Comparison of ENCODE assay signal across 8 cellular contexts in genomic region chr9:71285191-71285656, GRCh38.
A peak's percentile ranks its signal among the peaks of the same experiment; 100 is the strongest.
DNase-seq lines count a peak whose midpoint lies in the region; ATAC-seq, FAIRE-seq and TF ChIP-seq lines count a peak whose summit lies in the region.

No MANE protein-coding gene starts in this region.

- H2AK5ac ChIP-seq in IMR-90 (ENCODE audit: low read depth, low read length) = no peak overlapping the region

- H2BK15ac ChIP-seq in IMR-90 (ENCODE audit: low read depth, low read length) = no peak overlapping the region

- H2BK20ac ChIP-seq in IMR-90 (ENCODE audit: low read depth, low read length) = no peak overlapping the region

- H4K8ac ChIP-seq in IMR-90 (ENCODE audit: low read depth in 2 of 2, low read length in 2 of 2) = no peak overlapping the region

- H3K27ac ChIP-seq in IMR-90 (ENCODE audit: insufficient read depth, low read length) = no peak overlapping the region
- no peak overlapping the region for H3K27ac ChIP-seq in GM12878 (ENCODE audit: control insufficient read depth, insufficient read depth)
- H3K27ac ChIP-seq in small intestine (ENCODE audit: low read depth in 1 of 2, low read length in 1 of 2) = no peak overlapping the region

- no peak overlapping the region for H3K4me3 ChIP-seq in IMR-90 (ENCODE audit: insufficient read depth, low read depth, low read length)
- H3K4me3 ChIP-seq in GM12878 = no peak overlapping the region
- no peak overlapping the region for H3K4me3 ChIP-seq in small intestine (ENCODE audit: low read depth in 1 of 2, low read length in 2 of 2)

- in situ Hi-C loops in IMR-90 (cut with MboI; ENCODE audit: low sequenced_read_pairs) (loop anchor here (25.0 kb wide), 2 partner anchors 102 to 527 kb away; no protein-coding TSS in a partner anchor), GM12878 (cut with MboI) (loop anchor here (10.0 to 25.0 kb wide), 2 partner anchors 480 to 727 kb away; partner anchors contain the start of gene CEMIP2)

- 39% methylated on average over 6 of the region's 8 CpGs; no CpG with 5 or more reads in 1 of the 2 experiments for WGBS in IMR-90 (ENCODE audit: extremely low coverage in 2 of 2, insufficient read length in 1 of 2), 2 experiments
- WGBS in GM12878 (ENCODE audit: insufficient coverage, insufficient replicate concordance, low lambda C conversion rate, missing lambda C conversion rate) = 48% methylated on average over 8 of the region's 8 CpGs
- 37 to 43% (median 43%) methylated on average over 8 of the region's 8 CpGs for whole genome bisulfite sequencing in small intestine, 3 donors

- no peak overlapping the region for H4K5ac ChIP-seq in IMR-90 (ENCODE audit: low read depth, low read length)

- BruUV-seq in IMR-90 (replicated peaks; lab: Mats Ljungman, UMichigan) (no TSS peak), GM12878 (replicated peaks; lab: Mats Ljungman, UMichigan) (no TSS peak)

- DNase-seq in SKM-1 treated with dmso at 0.1 percent for 144 hours (lab: John Stamatoyannopoulos, UW; ENCODE audit: unreplicated experiment) (peak; percentile 13), SKM-1 (lab: John Stamatoyannopoulos, UW; ENCODE audit: unreplicated experiment) (no peak), IMR-90 (peak; percentile 54), OCI-M2 (lab: John Stamatoyannopoulos, UW; ENCODE audit: unreplicated experiment) (peak; percentile 1), GM12878 (ENCODE audit: low read depth, low spot score) (no peak), iPS DF 19.7 (ENCODE audit: low read depth, low spot score) (peak; percentile 54), small intestine (peak; percentile 72)

- H3K9me3 ChIP-seq in IMR-90 (ENCODE audit: control insufficient read depth, insufficient read depth, low read length) = no peaks in the 10 kb centered on the region
- no peaks in the 10 kb centered on the region for H3K9me3 ChIP-seq in GM12878 (replicated peaks; ENCODE audit: control insufficient read depth, insufficient read depth, low read length)
- H3K9me3 ChIP-seq in small intestine (ENCODE audit: control insufficient read depth, low read depth) = no peaks in the 10 kb centered on the region

- no peak overlapping the region for H3K14ac ChIP-seq in IMR-90 (replicated peaks; ENCODE audit: low read depth, low read length)

- no peak overlapping the region for H2BK120ac ChIP-seq in IMR-90 (ENCODE audit: low read depth, low read length)

- TF ChIP-seq CTCF in IMR-90 (conservative IDR thresholded peaks at IDR 0.05; ENCODE audit: low read depth, low read length) (peak; percentile 82), GM12878 (IDR thresholded peaks at IDR 0.05 in 2 of 3, conservative IDR thresholded peaks at IDR 0.05 in 1 of 3; ENCODE audit: control insufficient read depth in 2 of 3, extremely low read depth in 1 of 3, insufficient read depth in 1 of 3, low read depth in 3 of 3, low read length in 3 of 3) (peak; percentile 84 to 93 (median 90))

- H3K56ac ChIP-seq in IMR-90 (ENCODE audit: extremely low read depth, insufficient read depth, low read length) = no peak overlapping the region

- H3K18ac ChIP-seq in IMR-90 (ENCODE audit: low read depth, low read length) = no peak overlapping the region

- TF ChIP-seq POLR2A in IMR-90 (IDR thresholded peaks at IDR 0.05; ENCODE audit: low read depth, low read length) (no peak), GM12878 (IDR thresholded peaks at IDR 0.05; ENCODE audit: low read depth, low read length) (no peak)

- intact Hi-C loops in IMR-90 (cut with micrococcal nuclease) = loop anchor here (5.0 kb wide), 2 partner anchors 522 to 742 kb away; no protein-coding TSS in a partner anchor
- intact Hi-C loops in GM12878 (cut with micrococcal nuclease; ENCODE audit: unreplicated experiment) = loop anchor here (1.0 to 10.0 kb wide), 4 partner anchors 190 to 532 kb away; partner anchors contain the start of gene CEMIP2

- no peak for TF ChIP-seq EP300 in GM12878 (IDR thresholded peaks at IDR 0.05; ENCODE audit: borderline replicate concordance in 1 of 2, control insufficient read depth in 1 of 2, low read depth in 2 of 2, low read length in 2 of 2)

- RAD21 ChIA-PET in GM12878 (lab: Charles Lee; ENCODE audit: unreplicated experiment) = interaction anchor here (0.7 to 1.3 kb wide), 2 partner anchors 432 to 739 kb away, joined by 3 to 5 read pairs; no protein-coding TSS in a partner anchor

- FAIRE-seq in GM12878 (lab: Jason Lieb, UNC) (peak; percentile 44), small intestine (lab: Jason Lieb, UNC) (peak; percentile 41)

- ATAC-seq in GM21786 (IDR thresholded peaks at IDR 0.05; ENCODE audit: unreplicated experiment) = peak; percentile 86
- peak; percentile 91 for ATAC-seq in IMR-90 (ENCODE audit: low read depth)
- peak; percentile 94 for ATAC-seq in GM12878

- H3K4me1 ChIP-seq in IMR-90 (ENCODE audit: control insufficient read depth, insufficient read depth, low read length) = no peaks in the 10 kb centered on the region
- no peaks in the 10 kb centered on the region for H3K4me1 ChIP-seq in GM12878 (ENCODE audit: control insufficient read depth, insufficient read depth, low read length)
- H3K4me1 ChIP-seq in small intestine (ENCODE audit: control insufficient read depth in 2 of 2, insufficient read depth in 1 of 2, low read depth in 1 of 2, low read length in 1 of 2) = no peaks in the 10 kb centered on the region

- no peaks in the 10 kb centered on the region for H3K79me1 ChIP-seq in IMR-90 (ENCODE audit: low read depth in 1 of 2, low read length in 2 of 2)

- no peak overlapping the region for H2BK5ac ChIP-seq in IMR-90 (ENCODE audit: low read depth, low read length, poor library complexity, severe bottlenecking)

- H4K91ac ChIP-seq in IMR-90 (ENCODE audit: insufficient read depth, low read depth, low read length) = no peak overlapping the region

- CTCF ChIA-PET in IMR-90 (lab: Yijun Ruan, JAX) (interaction anchor here (0.5 to 1.7 kb wide), 14 partner anchors 9 to 1575 kb away, joined by 3 to 8 read pairs (median 3); no protein-coding TSS in a partner anchor), GM12878 (lab: Yijun Ruan, JAX) (interaction anchor here (0.6 to 5.0 kb wide), 37 partner anchors 11 to 822 kb away, joined by 3 to 29 read pairs (median 4); partner anchors contain the start of gene CEMIP2)

- POLR2A ChIA-PET in IMR-90 (lab: Charles Lee; ENCODE audit: unreplicated experiment) = no interaction called here
- POLR2A ChIA-PET in GM12878 (lab: Charles Lee) = no interaction called here

- H3K4ac ChIP-seq in IMR-90 (ENCODE audit: low read depth, low read length) = no peak overlapping the region

- H3K9me1 ChIP-seq in IMR-90 (ENCODE audit: insufficient read depth, low read length) = no peaks in the 10 kb centered on the region

- H3K4me2 ChIP-seq in IMR-90 (ENCODE audit: low read depth, low read length) (no peak overlapping the region), GM12878 (ENCODE audit: control insufficient read depth, insufficient read depth) (no peak overlapping the region)

- SMC1A ChIA-PET in GM12878 (lab: Charles Lee; ENCODE audit: uncharacterized antibody, unreplicated experiment) = interaction anchor here (0.7 to 3.5 kb wide), 18 partner anchors 8 to 631 kb away, joined by 3 to 15 read pairs (median 4); no protein-coding TSS in a partner anchor

- H3K9ac ChIP-seq in IMR-90 (ENCODE audit: low read depth, low read length) (no peak overlapping the region), GM12878 (ENCODE audit: control insufficient read depth, insufficient read depth, low read length) (no peak overlapping the region)

- H2AFZ ChIP-seq in IMR-90 (replicated peaks; ENCODE audit: low read length, poor library complexity) = no peak overlapping the region
- H2AFZ ChIP-seq in GM12878 (ENCODE audit: control insufficient read depth, low read depth, low read length) = no peak overlapping the region

- H3K36me3 ChIP-seq in IMR-90 (ENCODE audit: control insufficient read depth, insufficient read depth, low read length) (no peaks in the 10 kb centered on the region), GM12878 (ENCODE audit: control insufficient read depth in 2 of 2, insufficient read depth in 2 of 2, low read length in 1 of 2) (no peaks in the 10 kb centered on the region), small intestine (ENCODE audit: control insufficient read depth in 2 of 2, insufficient read depth in 2 of 2, low read length in 2 of 2) (no peaks in the 10 kb centered on the region)

- H3K23ac ChIP-seq in IMR-90 (ENCODE audit: low read depth, low read length) = no peak overlapping the region

- TF ChIP-seq RAD21 in IMR-90 (IDR thresholded peaks at IDR 0.05; ENCODE audit: low read length) = peak; percentile 77
- peak; percentile 97 for TF ChIP-seq RAD21 in GM12878 (IDR thresholded peaks at IDR 0.05; ENCODE audit: insufficient read depth, low read depth, low read length)

- no peaks in the 10 kb centered on the region for H4K20me1 ChIP-seq in IMR-90 (ENCODE audit: insufficient read depth, low read length)
- no peaks in the 10 kb centered on the region for H4K20me1 ChIP-seq in GM12878 (ENCODE audit: control insufficient read depth, insufficient read depth)

- H2AK9ac ChIP-seq in IMR-90 (replicated peaks; ENCODE audit: low read depth, low read length, poor library complexity) = no peak overlapping the region

- H3K27me3 ChIP-seq in IMR-90 (ENCODE audit: control insufficient read depth, insufficient read depth, low read length) = no peaks in the 10 kb centered on the region
- no peaks in the 10 kb centered on the region for H3K27me3 ChIP-seq in GM12878 (replicated peaks in 1 of 2; ENCODE audit: control insufficient read depth in 2 of 2, insufficient read depth in 2 of 2, low read length in 1 of 2)
- no peaks in the 10 kb centered on the region for H3K27me3 ChIP-seq in small intestine (ENCODE audit: control insufficient read depth in 2 of 2, insufficient read depth in 2 of 2, low read length in 2 of 2)

- dilution Hi-C loops in IMR-90 (cut with HindIII; ENCODE audit: low sequenced_read_pairs, unreplicated experiment) = no loop called here

- H3K79me2 ChIP-seq in GM12878 (ENCODE audit: control insufficient read depth, insufficient read depth, low read length) = no peaks in the 10 kb centered on the region

TF ChIP-seq in IMR-90, 13 proteins besides CTCF, POLR2A, EP300 and RAD21:
- TF ChIP-seq MXI1 (IDR thresholded peaks at IDR 0.05; ENCODE audit: borderline replicate concordance, low read depth, low read length) (no peak), NFE2L2 (IDR thresholded peaks at IDR 0.05; ENCODE audit: low read depth, low read length) (no peak), MAFK (IDR thresholded peaks at IDR 0.05; ENCODE audit: low read depth, low read length) (no peak), SMC3 (IDR thresholded peaks at IDR 0.05; ENCODE audit: low read depth, low read length) (peak; percentile 57), RFX5 (IDR thresholded peaks at IDR 0.05; ENCODE audit: low read depth, low read length) (no peak)

TF ChIP-seq in GM12878, 131 proteins besides CTCF, POLR2A, EP300 and RAD21 (continues in another document):
- peak; percentile 83 for TF ChIP-seq SMC3 (IDR thresholded peaks at IDR 0.05; ENCODE audit: borderline replicate concordance, low read length)

Comparison
In these comparisons a context has a peak if more than half of its experiments do, and no peak if none do; other contexts are left out.
1. DNase-seq: peak in SKM-1 treated with dmso at 0.1 percent for 144 hours (single experiment), IMR-90 (single experiment), OCI-M2 (single experiment), iPS DF 19.7 (single experiment) and small intestine (single experiment); none in SKM-1 (single experiment) and GM12878 (single experiment).
2. Peak in every context shown above with its lines, with median percentiles within 50 percentile points of each other: ATAC-seq.